In genomic region chr19:15468675-15469512, GRCh38 we compare ENCODE assay signal across 1 cellular context.
A peak's percentile ranks its signal among the peaks of the same experiment; 100 is the strongest.
TF ChIP-seq lines count a peak whose summit lies in the region.

No MANE protein-coding gene starts in this region.

TF ChIP-seq in HepG2, 621 proteins besides CTCF, POLR2A, EP300 and RAD21 (continues in another document):
- TF ChIP-seq ZSCAN12 (CRISPR knock-in tag; IDR thresholded peaks at IDR 0.05) = no peak
- TF ChIP-seq, protein P1, sequence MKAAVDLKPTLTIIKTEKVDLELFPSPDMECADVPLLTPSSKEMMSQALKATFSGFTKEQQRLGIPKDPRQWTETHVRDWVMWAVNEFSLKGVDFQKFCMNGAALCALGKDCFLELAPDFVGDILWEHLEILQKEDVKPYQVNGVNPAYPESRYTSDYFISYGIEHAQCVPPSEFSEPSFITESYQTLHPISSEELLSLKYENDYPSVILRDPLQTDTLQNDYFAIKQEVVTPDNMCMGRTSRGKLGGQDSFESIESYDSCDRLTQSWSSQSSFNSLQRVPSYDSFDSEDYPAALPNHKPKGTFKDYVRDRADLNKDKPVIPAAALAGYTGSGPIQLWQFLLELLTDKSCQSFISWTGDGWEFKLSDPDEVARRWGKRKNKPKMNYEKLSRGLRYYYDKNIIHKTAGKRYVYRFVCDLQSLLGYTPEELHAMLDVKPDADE (CRISPR knock-in tag; IDR thresholded peaks at IDR 0.05) = no peak
- no peak for TF ChIP-seq TAF1 (CRISPR knock-in tag; IDR thresholded peaks at IDR 0.05)
- TF ChIP-seq ZNF841 (CRISPR knock-in tag; IDR thresholded peaks at IDR 0.05; ENCODE audit: borderline replicate concordance) = no peak
- no peak for TF ChIP-seq NFE2L1 (CRISPR knock-in tag; IDR thresholded peaks at IDR 0.05; ENCODE audit: borderline replicate concordance)
- TF ChIP-seq ZBTB21 (CRISPR knock-in tag; IDR thresholded peaks at IDR 0.05) = peak; percentile 33; the same call in 1 of the 2 replicates
- TF ChIP-seq GPN1 (CRISPR knock-in tag; IDR thresholded peaks at IDR 0.05; ENCODE audit: borderline replicate concordance) = no peak
- TF ChIP-seq KDM1A (CRISPR knock-in tag; IDR thresholded peaks at IDR 0.05) = no peak
- TF ChIP-seq LCORL (IDR thresholded peaks at IDR 0.05) = no peak
- 0 out of 2 replicates have a peak, but pooled peaks have one; percentile 31 for TF ChIP-seq LCORL (CRISPR knock-in tag; IDR thresholded peaks at IDR 0.05)
- TF ChIP-seq, protein P2, sequence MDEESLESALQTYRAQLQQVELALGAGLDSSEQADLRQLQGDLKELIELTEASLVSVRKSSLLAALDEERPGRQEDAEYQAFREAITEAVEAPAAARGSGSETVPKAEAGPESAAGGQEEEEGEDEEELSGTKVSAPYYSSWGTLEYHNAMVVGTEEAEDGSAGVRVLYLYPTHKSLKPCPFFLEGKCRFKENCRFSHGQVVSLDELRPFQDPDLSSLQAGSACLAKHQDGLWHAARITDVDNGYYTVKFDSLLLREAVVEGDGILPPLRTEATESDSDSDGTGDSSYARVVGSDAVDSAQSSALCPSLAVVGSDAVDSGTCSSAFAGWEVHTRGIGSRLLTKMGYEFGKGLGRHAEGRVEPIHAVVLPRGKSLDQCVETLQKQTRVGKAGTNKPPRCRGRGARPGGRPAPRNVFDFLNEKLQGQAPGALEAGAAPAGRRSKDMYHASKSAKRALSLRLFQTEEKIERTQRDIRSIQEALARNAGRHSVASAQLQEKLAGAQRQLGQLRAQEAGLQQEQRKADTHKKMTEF (CRISPR knock-in tag; IDR thresholded peaks at IDR 0.05) = no peak
- TF ChIP-seq ZNF784 (CRISPR knock-in tag; IDR thresholded peaks at IDR 0.05; ENCODE audit: borderline replicate concordance) = no peak
- TF ChIP-seq, protein P3, sequence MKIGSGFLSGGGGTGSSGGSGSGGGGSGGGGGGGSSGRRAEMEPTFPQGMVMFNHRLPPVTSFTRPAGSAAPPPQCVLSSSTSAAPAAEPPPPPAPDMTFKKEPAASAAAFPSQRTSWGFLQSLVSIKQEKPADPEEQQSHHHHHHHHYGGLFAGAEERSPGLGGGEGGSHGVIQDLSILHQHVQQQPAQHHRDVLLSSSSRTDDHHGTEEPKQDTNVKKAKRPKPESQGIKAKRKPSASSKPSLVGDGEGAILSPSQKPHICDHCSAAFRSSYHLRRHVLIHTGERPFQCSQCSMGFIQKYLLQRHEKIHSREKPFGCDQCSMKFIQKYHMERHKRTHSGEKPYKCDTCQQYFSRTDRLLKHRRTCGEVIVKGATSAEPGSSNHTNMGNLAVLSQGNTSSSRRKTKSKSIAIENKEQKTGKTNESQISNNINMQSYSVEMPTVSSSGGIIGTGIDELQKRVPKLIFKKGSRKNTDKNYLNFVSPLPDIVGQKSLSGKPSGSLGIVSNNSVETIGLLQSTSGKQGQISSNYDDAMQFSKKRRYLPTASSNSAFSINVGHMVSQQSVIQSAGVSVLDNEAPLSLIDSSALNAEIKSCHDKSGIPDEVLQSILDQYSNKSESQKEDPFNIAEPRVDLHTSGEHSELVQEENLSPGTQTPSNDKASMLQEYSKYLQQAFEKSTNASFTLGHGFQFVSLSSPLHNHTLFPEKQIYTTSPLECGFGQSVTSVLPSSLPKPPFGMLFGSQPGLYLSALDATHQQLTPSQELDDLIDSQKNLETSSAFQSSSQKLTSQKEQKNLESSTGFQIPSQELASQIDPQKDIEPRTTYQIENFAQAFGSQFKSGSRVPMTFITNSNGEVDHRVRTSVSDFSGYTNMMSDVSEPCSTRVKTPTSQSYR (CRISPR knock-in tag; IDR thresholded peaks at IDR 0.05; ENCODE audit: borderline replicate concordance) = no peak
- no peak for TF ChIP-seq ZSCAN30 (CRISPR knock-in tag; IDR thresholded peaks at IDR 0.05)
- TF ChIP-seq ZNF557 (CRISPR knock-in tag; IDR thresholded peaks at IDR 0.05) = no peak
- TF ChIP-seq, protein P4, sequence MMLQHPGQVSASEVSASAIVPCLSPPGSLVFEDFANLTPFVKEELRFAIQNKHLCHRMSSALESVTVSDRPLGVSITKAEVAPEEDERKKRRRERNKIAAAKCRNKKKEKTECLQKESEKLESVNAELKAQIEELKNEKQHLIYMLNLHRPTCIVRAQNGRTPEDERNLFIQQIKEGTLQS (CRISPR knock-in tag; IDR thresholded peaks at IDR 0.05) = no peak
- TF ChIP-seq SUZ12 (IDR thresholded peaks at IDR 0.05; ENCODE audit: low read depth, low read length) = no peak
- peak; percentile 78 for TF ChIP-seq HHEX (CRISPR knock-in tag; IDR thresholded peaks at IDR 0.05)
- TF ChIP-seq SKI (IDR thresholded peaks at IDR 0.05; ENCODE audit: partially characterized antibody) = peak; percentile 85
- no peak for TF ChIP-seq MIXL1 (CRISPR knock-in tag; IDR thresholded peaks at IDR 0.05)
- TF ChIP-seq HNF4A (CRISPR knock-in tag; IDR thresholded peaks at IDR 0.05) = peak; percentile 95
- no peak for TF ChIP-seq ARHGAP35 (CRISPR knock-in tag; IDR thresholded peaks at IDR 0.05; ENCODE audit: borderline replicate concordance)
- TF ChIP-seq RELA (CRISPR knock-in tag; IDR thresholded peaks at IDR 0.05) = no peak
- TF ChIP-seq, protein P5, sequence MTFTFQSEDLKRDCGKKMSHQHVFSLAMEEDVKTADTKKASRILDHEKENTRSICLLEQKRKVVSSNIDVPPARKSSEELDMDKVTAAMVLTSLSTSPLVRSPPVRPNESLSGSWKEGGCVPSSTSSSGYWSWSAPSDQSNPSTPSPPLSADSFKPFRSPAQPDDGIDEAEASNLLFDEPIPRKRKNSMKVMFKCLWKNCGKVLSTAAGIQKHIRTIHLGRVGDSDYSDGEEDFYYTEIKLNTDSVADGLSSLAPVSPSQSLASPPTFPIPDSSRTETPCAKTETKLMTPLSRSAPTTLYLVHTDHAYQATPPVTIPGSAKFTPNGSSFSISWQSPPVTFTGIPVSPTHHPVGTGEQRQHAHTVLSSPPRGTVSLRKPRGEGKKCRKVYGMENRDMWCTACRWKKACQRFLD (CRISPR knock-in tag; IDR thresholded peaks at IDR 0.05; ENCODE audit: borderline replicate concordance) = no peak
- no peak for TF ChIP-seq ZNF556 (CRISPR knock-in tag; IDR thresholded peaks at IDR 0.05; ENCODE audit: borderline replicate concordance)
- no peak for TF ChIP-seq ZNF274 (CRISPR knock-in tag; IDR thresholded peaks at IDR 0.05)
- TF ChIP-seq ZFX (CRISPR knock-in tag; IDR thresholded peaks at IDR 0.05; ENCODE audit: low read depth) = 0 out of 2 replicates have a peak, but pooled peaks have one; percentile 18
- TF ChIP-seq ZNF136 (CRISPR knock-in tag; IDR thresholded peaks at IDR 0.05; ENCODE audit: low read depth) = no peak
- no peak for TF ChIP-seq ZNF430 (CRISPR knock-in tag; IDR thresholded peaks at IDR 0.05)
- no peak for TF ChIP-seq FOSL1 (CRISPR knock-in tag; IDR thresholded peaks at IDR 0.05; ENCODE audit: borderline replicate concordance)
- TF ChIP-seq TCF7 (IDR thresholded peaks at IDR 0.05; ENCODE audit: low read depth) = no peak
- TF ChIP-seq KLF12 (CRISPR knock-in tag; IDR thresholded peaks at IDR 0.05; ENCODE audit: borderline replicate concordance) = no peak
- TF ChIP-seq TEAD2 (CRISPR knock-in tag; IDR thresholded peaks at IDR 0.05) = no peak
- TF ChIP-seq, protein P6, sequence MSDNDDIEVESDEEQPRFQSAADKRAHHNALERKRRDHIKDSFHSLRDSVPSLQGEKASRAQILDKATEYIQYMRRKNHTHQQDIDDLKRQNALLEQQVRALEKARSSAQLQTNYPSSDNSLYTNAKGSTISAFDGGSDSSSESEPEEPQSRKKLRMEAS (IDR thresholded peaks at IDR 0.05) = no peak
- peak; percentile 18; the same call in 1 of the 2 replicates for TF ChIP-seq FOXA3 (CRISPR knock-in tag; IDR thresholded peaks at IDR 0.05)
- TF ChIP-seq ATF7 (IDR thresholded peaks at IDR 0.05) = peak; percentile 81
- TF ChIP-seq ATF7 (CRISPR knock-in tag; IDR thresholded peaks at IDR 0.05) = no peak
- no peak for TF ChIP-seq CAMTA2 (CRISPR knock-in tag; IDR thresholded peaks at IDR 0.05; ENCODE audit: borderline replicate concordance)
- TF ChIP-seq SRSF9 (IDR thresholded peaks at IDR 0.05; ENCODE audit: borderline replicate concordance, insufficient read depth, low read depth, low read length, poor library complexity, severe bottlenecking) = no peak
- no peak for TF ChIP-seq ZNF335 (CRISPR knock-in tag; IDR thresholded peaks at IDR 0.05)
- TF ChIP-seq, protein P7, sequence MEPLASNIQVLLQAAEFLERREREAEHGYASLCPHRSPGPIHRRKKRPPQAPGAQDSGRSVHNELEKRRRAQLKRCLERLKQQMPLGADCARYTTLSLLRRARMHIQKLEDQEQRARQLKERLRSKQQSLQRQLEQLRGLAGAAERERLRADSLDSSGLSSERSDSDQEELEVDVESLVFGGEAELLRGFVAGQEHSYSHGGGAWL (CRISPR knock-in tag; IDR thresholded peaks at IDR 0.05) = no peak
- no peak for TF ChIP-seq MEIS2 (CRISPR knock-in tag; IDR thresholded peaks at IDR 0.05)
- TF ChIP-seq KDM6A (CRISPR knock-in tag; IDR thresholded peaks at IDR 0.05; ENCODE audit: low read depth) = no peak
- TF ChIP-seq, protein P8, sequence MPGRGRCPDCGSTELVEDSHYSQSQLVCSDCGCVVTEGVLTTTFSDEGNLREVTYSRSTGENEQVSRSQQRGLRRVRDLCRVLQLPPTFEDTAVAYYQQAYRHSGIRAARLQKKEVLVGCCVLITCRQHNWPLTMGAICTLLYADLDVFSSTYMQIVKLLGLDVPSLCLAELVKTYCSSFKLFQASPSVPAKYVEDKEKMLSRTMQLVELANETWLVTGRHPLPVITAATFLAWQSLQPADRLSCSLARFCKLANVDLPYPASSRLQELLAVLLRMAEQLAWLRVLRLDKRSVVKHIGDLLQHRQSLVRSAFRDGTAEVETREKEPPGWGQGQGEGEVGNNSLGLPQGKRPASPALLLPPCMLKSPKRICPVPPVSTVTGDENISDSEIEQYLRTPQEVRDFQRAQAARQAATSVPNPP (CRISPR knock-in tag; IDR thresholded peaks at IDR 0.05) = no peak
- no peak for TF ChIP-seq KDM4B (CRISPR knock-in tag; IDR thresholded peaks at IDR 0.05)
- TF ChIP-seq, protein P9, sequence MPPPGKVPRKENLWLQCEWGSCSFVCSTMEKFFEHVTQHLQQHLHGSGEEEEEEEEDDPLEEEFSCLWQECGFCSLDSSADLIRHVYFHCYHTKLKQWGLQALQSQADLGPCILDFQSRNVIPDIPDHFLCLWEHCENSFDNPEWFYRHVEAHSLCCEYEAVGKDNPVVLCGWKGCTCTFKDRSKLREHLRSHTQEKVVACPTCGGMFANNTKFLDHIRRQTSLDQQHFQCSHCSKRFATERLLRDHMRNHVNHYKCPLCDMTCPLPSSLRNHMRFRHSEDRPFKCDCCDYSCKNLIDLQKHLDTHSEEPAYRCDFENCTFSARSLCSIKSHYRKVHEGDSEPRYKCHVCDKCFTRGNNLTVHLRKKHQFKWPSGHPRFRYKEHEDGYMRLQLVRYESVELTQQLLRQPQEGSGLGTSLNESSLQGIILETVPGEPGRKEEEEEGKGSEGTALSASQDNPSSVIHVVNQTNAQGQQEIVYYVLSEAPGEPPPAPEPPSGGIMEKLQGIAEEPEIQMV (CRISPR knock-in tag; IDR thresholded peaks at IDR 0.05; ENCODE audit: low read depth) = no peak
- no peak for TF ChIP-seq KAT7 (CRISPR knock-in tag; IDR thresholded peaks at IDR 0.05; ENCODE audit: borderline replicate concordance)
- no peak for TF ChIP-seq ELF4 (CRISPR knock-in tag; IDR thresholded peaks at IDR 0.05; ENCODE audit: borderline replicate concordance)
- no peak for TF ChIP-seq RNF219 (CRISPR knock-in tag; IDR thresholded peaks at IDR 0.05)
- no peak for TF ChIP-seq NFE2L2 (IDR thresholded peaks at IDR 0.05; ENCODE audit: low read length)
- no peak for TF ChIP-seq SMYD3 (CRISPR knock-in tag; IDR thresholded peaks at IDR 0.05)
- TF ChIP-seq ZZZ3 (CRISPR knock-in tag; IDR thresholded peaks at IDR 0.05; ENCODE audit: borderline replicate concordance) = no peak
- no peak for TF ChIP-seq ZNF24 (IDR thresholded peaks at IDR 0.05)
- no peak for TF ChIP-seq FOXP1 (IDR thresholded peaks at IDR 0.05)
- peak; percentile 27; the same call in 1 of the 2 replicates for TF ChIP-seq FOXP1 (CRISPR knock-in tag; IDR thresholded peaks at IDR 0.05)
- TF ChIP-seq KLF6 (CRISPR knock-in tag; IDR thresholded peaks at IDR 0.05) = no peak
- TF ChIP-seq MTF2 (CRISPR knock-in tag; IDR thresholded peaks at IDR 0.05; ENCODE audit: borderline replicate concordance) = no peak
- no peak for TF ChIP-seq SPEN (CRISPR knock-in tag; IDR thresholded peaks at IDR 0.05; ENCODE audit: low read depth)
- no peak for TF ChIP-seq ZNF747 (CRISPR knock-in tag; IDR thresholded peaks at IDR 0.05; ENCODE audit: borderline replicate concordance)
- no peak for TF ChIP-seq U2AF2 (IDR thresholded peaks at IDR 0.05; ENCODE audit: low read depth, low read length)
- peak; percentile 98 for TF ChIP-seq NR2F6 (IDR thresholded peaks at IDR 0.05)
- TF ChIP-seq NR2F6 (CRISPR knock-in tag; IDR thresholded peaks at IDR 0.05) = peak; percentile 91
- TF ChIP-seq HMGA1 (CRISPR knock-in tag; conservative IDR thresholded peaks at IDR 0.05) = no peak
- no peak for TF ChIP-seq E2F1 (CRISPR knock-in tag; IDR thresholded peaks at IDR 0.05)
- no peak for TF ChIP-seq ZNF598 (CRISPR knock-in tag; IDR thresholded peaks at IDR 0.05; ENCODE audit: borderline replicate concordance)
- no peak for TF ChIP-seq SOX6 (IDR thresholded peaks at IDR 0.05)
- TF ChIP-seq SOX6 (CRISPR knock-in tag; IDR thresholded peaks at IDR 0.05) = peak; percentile 68
